In genomic region chr1:182391028-182391361, GRCh38 we compare ENCODE assay signal across 8 cellular contexts. TPM values are rescaled to one million over a fixed set of nuclear protein-coding genes. Genes with fewer than 3 reads are reported as not detected.
DNase-seq lines count a peak whose midpoint lies in the region; ATAC-seq and TF ChIP-seq lines count a peak whose summit lies in the region.

No MANE protein-coding gene starts in this region.

- H3K27me3 ChIP-seq in Caco-2 (replicated peaks; ENCODE audit: control insufficient read depth, insufficient read depth, low read length) (no peaks in the 10 kb centered on the region), brain microvascular endothelial cell (replicated peaks) (no peaks in the 10 kb centered on the region)

- H3K9me3 Mint-ChIP-seq in Caco-2 (ENCODE audit: unreplicated experiment) (no peaks in the 10 kb centered on the region), type B pancreatic cell (no peaks in the 10 kb centered on the region)

- CTCF ChIA-PET in Caco-2 (lab: Charles Lee): interaction anchor here (1.7 kb wide), 1 partner anchor 247 kb away, joined by 8 read pairs; no protein-coding TSS in a partner anchor

- H3K36me3 Mint-ChIP-seq in Caco-2 (ENCODE audit: insufficient read depth, unreplicated experiment): peaks cover 60% of the 10 kb centered on the region
- peaks cover 39% of the 10 kb centered on the region for H3K36me3 Mint-ChIP-seq in type B pancreatic cell

- DNase-seq in Caco-2 (peak in 1 of 2 experiments; percentile 63), brain microvascular endothelial cell (peak; percentile 71), lower leg skin (ENCODE audit: low spot score in 2 of 2) (no peak), type B pancreatic cell (ENCODE audit: extremely low spot score, unreplicated experiment) (no peak)

- no peaks in the 10 kb centered on the region for H3K27me3 Mint-ChIP-seq in Caco-2 (ENCODE audit: insufficient read depth, unreplicated experiment)
- no peaks in the 10 kb centered on the region for H3K27me3 Mint-ChIP-seq in type B pancreatic cell

- ATAC-seq in HG02870 (IDR thresholded peaks at IDR 0.05; ENCODE audit: unreplicated experiment): no peak
- ATAC-seq in GM21619 (IDR thresholded peaks at IDR 0.05; ENCODE audit: unreplicated experiment): no peak
- no peak for ATAC-seq in GM18907 (IDR thresholded peaks at IDR 0.05; ENCODE audit: unreplicated experiment)

- no TSS peak for BruUV-seq in Caco-2 (replicated peaks; lab: Mats Ljungman, UMichigan)

- H3K4me1 ChIP-seq in Caco-2: peaks cover 19% of the 10 kb centered on the region

- H3K27ac ChIP-seq in brain microvascular endothelial cell: peak overlapping the region; percentile 95

- in situ Hi-C loops in brain microvascular endothelial cell (cut with HindIII; ENCODE audit: low pct_ligation_motif_present, low sequenced_read_pairs): no loop called here

- H3K36me3 ChIP-seq in Caco-2 (ENCODE audit: control insufficient read depth, insufficient read depth, low read length) (peaks cover 15% of the 10 kb centered on the region), brain microvascular endothelial cell (replicated peaks) (peaks cover 25% of the 10 kb centered on the region)

- H3K4me3 ChIP-seq in Caco-2 (ENCODE audit: low read depth, low read length) (peak overlapping the region; percentile 95), brain microvascular endothelial cell (ENCODE audit: low read depth, low read length) (peak overlapping the region; percentile 83), lower leg skin (ENCODE audit: low read depth, poor library complexity, severe bottlenecking) (peak overlapping the region; percentile 77)

- H3K9me3 ChIP-seq in Caco-2: no peaks in the 10 kb centered on the region

- H3K27ac Mint-ChIP-seq in Caco-2 (ENCODE audit: unreplicated experiment) (peak overlapping the region; percentile 97), type B pancreatic cell (peak overlapping the region; percentile 94)

- H3K4me3 Mint-ChIP-seq in Caco-2 (ENCODE audit: unreplicated experiment): peak overlapping the region; percentile 99
- H3K4me3 Mint-ChIP-seq in type B pancreatic cell: peak overlapping the region; percentile 99

- POLR2A ChIA-PET in Caco-2 (lab: Charles Lee): interaction anchor here (1.2 kb wide), 4 partner anchors 91 to 299 kb away, joined by 3 to 17 read pairs (median 8); no protein-coding TSS in a partner anchor

- no peak for TF ChIP-seq POLR2A in lower leg skin (IDR thresholded peaks at IDR 0.05)

- peaks cover 17% of the 10 kb centered on the region for H3K4me1 Mint-ChIP-seq in Caco-2 (ENCODE audit: low read depth, unreplicated experiment)
- H3K4me1 Mint-ChIP-seq in type B pancreatic cell (ENCODE audit: unreplicated experiment): peaks cover 33% of the 10 kb centered on the region

- TF ChIP-seq CTCF in Caco-2 (IDR thresholded peaks at IDR 0.05; ENCODE audit: insufficient read depth in 1 of 2, low read depth in 1 of 2, low read length in 1 of 2, severe bottlenecking in 1 of 2, unreplicated experiment in 1 of 2) (no peak), brain microvascular endothelial cell (IDR thresholded peaks at IDR 0.05; ENCODE audit: low read depth, low read length, missing control alignments) (no peak), lower leg skin (IDR thresholded peaks at IDR 0.05) (no peak), type B pancreatic cell (conservative IDR thresholded peaks at IDR 0.05) (peak; percentile 59)

- 0 to 1% methylated on average over 10 to 14 of the region's 35 CpGs for WGBS in lower leg skin, 2 donors

- TF ChIP-seq RAD21 in Ishikawa (IDR thresholded peaks at IDR 0.05; ENCODE audit: low read depth): no peak

- intact Hi-C loops in Caco-2 (cut with micrococcal nuclease; ENCODE audit: unreplicated experiment): loop anchor here (2.0 to 5.0 kb wide), 2 partner anchors 82 to 289 kb away; no protein-coding TSS in a partner anchor
- intact Hi-C loops in lower leg skin (cut with DNase I; ENCODE audit: low total_unique reads): no loop called here

- TF ChIP-seq EP300 in Ishikawa (IDR thresholded peaks at IDR 0.05; ENCODE audit: borderline replicate concordance): no peak

TF ChIP-seq in Ishikawa, 13 proteins besides CTCF, POLR2A, EP300 and RAD21:
- TF ChIP-seq MAX (IDR thresholded peaks at IDR 0.05) (no peak; the same call in 1 of the 2 replicates), NFIC (IDR thresholded peaks at IDR 0.05) (0 out of 2 replicates have a peak, but pooled peaks have one; percentile 10)

RNA-seq across cellular contexts. Expression of gene GLUL, which starts 0.6 kb away (rescaled TPM):
- total RNA-seq in Caco-2 (2022) (394 TPM in 2 replicates), lower leg skin (1,000 to 10,000 TPM in 3 of 4 donors, 100 to 1,000 TPM in 1; 962 to 2,018 (median 1,391) TPM), type B pancreatic cell (ENCODE audit: low replicate concordance) (476 and 545 TPM in 2 replicates)

RNA-seq across cellular contexts. Expression of gene TEDDM1, which starts 9.5 kb away (rescaled TPM):
- total RNA-seq in Caco-2 (2022): not detected in 2 replicates
- total RNA-seq in lower leg skin: not detected
- total RNA-seq in type B pancreatic cell (ENCODE audit: low replicate concordance): not detected in 2 replicates

RNA-seq across cellular contexts. Expression of gene RGSL1, which starts 59.0 kb away (rescaled TPM):
- not detected in 2 replicates for total RNA-seq in Caco-2 (2022)
- total RNA-seq in lower leg skin: not detected
- not detected in 2 replicates for total RNA-seq in type B pancreatic cell (ENCODE audit: low replicate concordance)
